ENCODE assay signal across 1 cellular context in genomic region chr12:10153271-10154144, GRCh38.
TF ChIP-seq lines count a peak whose summit lies in the region.

No MANE protein-coding gene starts in this region.

TF ChIP-seq in H1, 55 proteins besides CTCF, POLR2A, EP300 and RAD21:
- TF ChIP-seq CREB1 (IDR thresholded peaks at IDR 0.05) (peak; percentile 31; the same call in 1 of the 2 replicates), YY1 (IDR thresholded peaks at IDR 0.05; ENCODE audit: low read depth, low read length) (peak; percentile 18; the same call in 1 of the 2 replicates), PHF8 (conservative IDR thresholded peaks at IDR 0.05; ENCODE audit: low read depth, low read length) (peak; percentile 71), TEAD4 (IDR thresholded peaks at IDR 0.05; ENCODE audit: low read depth, low read length) (0 out of 2 replicates have a peak, but pooled peaks have one; percentile 5), ZNF274 (IDR thresholded peaks at IDR 0.05; ENCODE audit: borderline replicate concordance, extremely low read depth, low read length) (no peak), KDM4A (IDR thresholded peaks at IDR 0.05; ENCODE audit: low read depth, low read length, severe bottlenecking) (peak; percentile 86), BACH1 (IDR thresholded peaks at IDR 0.05; ENCODE audit: low read length) (no peak), TAF1 (IDR thresholded peaks at IDR 0.05; ENCODE audit: low read depth, low read length) (peak; percentile 70; the same call in 1 of the 2 replicates), EZH2 (IDR thresholded peaks at IDR 0.05; ENCODE audit: low read depth, low read length, severe bottlenecking) (peak; percentile 19), SIN3A (conservative IDR thresholded peaks at IDR 0.05 in 1 of 2, IDR thresholded peaks at IDR 0.05 in 1 of 2; ENCODE audit: low read depth in 1 of 2, low read length in 2 of 2) (no peak), POLR2AphosphoS5 (IDR thresholded peaks at IDR 0.05; ENCODE audit: low read depth, low read length) (peak; percentile 71), KDM1A (IDR thresholded peaks at IDR 0.05; ENCODE audit: borderline replicate concordance, low read length) (peak; percentile 67; the same call in 1 of the 2 replicates), SIRT6 (IDR thresholded peaks at IDR 0.05; ENCODE audit: low read length) (no peak), TAF7 (optimal IDR thresholded peaks at IDR 0.05; ENCODE audit: borderline replicate concordance, low read depth, low read length) (no peak), ASH2L (IDR thresholded peaks at IDR 0.05; ENCODE audit: low read length) (peak; percentile 89), RBBP5 (IDR thresholded peaks at IDR 0.05; ENCODE audit: borderline replicate concordance, low read depth, low read length) (peak; percentile 92), HDAC2 (IDR thresholded peaks at IDR 0.05; ENCODE audit: borderline replicate concordance in 1 of 2, low read depth in 2 of 2, low read length in 2 of 2) (no peak), TBP (IDR thresholded peaks at IDR 0.05; ENCODE audit: low read depth, low read length) (peak; percentile 84), KDM5A (IDR thresholded peaks at IDR 0.05; ENCODE audit: low read length) (no peak)
- TF ChIP-seq, protein P1, sequence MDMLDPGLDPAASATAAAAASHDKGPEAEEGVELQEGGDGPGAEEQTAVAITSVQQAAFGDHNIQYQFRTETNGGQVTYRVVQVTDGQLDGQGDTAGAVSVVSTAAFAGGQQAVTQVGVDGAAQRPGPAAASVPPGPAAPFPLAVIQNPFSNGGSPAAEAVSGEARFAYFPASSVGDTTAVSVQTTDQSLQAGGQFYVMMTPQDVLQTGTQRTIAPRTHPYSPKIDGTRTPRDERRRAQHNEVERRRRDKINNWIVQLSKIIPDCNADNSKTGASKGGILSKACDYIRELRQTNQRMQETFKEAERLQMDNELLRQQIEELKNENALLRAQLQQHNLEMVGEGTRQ (IDR thresholded peaks at IDR 0.05; ENCODE audit: low read length), result 0 out of 2 replicates have a peak, but pooled peaks have one; percentile 1
- TF ChIP-seq, protein P2, sequence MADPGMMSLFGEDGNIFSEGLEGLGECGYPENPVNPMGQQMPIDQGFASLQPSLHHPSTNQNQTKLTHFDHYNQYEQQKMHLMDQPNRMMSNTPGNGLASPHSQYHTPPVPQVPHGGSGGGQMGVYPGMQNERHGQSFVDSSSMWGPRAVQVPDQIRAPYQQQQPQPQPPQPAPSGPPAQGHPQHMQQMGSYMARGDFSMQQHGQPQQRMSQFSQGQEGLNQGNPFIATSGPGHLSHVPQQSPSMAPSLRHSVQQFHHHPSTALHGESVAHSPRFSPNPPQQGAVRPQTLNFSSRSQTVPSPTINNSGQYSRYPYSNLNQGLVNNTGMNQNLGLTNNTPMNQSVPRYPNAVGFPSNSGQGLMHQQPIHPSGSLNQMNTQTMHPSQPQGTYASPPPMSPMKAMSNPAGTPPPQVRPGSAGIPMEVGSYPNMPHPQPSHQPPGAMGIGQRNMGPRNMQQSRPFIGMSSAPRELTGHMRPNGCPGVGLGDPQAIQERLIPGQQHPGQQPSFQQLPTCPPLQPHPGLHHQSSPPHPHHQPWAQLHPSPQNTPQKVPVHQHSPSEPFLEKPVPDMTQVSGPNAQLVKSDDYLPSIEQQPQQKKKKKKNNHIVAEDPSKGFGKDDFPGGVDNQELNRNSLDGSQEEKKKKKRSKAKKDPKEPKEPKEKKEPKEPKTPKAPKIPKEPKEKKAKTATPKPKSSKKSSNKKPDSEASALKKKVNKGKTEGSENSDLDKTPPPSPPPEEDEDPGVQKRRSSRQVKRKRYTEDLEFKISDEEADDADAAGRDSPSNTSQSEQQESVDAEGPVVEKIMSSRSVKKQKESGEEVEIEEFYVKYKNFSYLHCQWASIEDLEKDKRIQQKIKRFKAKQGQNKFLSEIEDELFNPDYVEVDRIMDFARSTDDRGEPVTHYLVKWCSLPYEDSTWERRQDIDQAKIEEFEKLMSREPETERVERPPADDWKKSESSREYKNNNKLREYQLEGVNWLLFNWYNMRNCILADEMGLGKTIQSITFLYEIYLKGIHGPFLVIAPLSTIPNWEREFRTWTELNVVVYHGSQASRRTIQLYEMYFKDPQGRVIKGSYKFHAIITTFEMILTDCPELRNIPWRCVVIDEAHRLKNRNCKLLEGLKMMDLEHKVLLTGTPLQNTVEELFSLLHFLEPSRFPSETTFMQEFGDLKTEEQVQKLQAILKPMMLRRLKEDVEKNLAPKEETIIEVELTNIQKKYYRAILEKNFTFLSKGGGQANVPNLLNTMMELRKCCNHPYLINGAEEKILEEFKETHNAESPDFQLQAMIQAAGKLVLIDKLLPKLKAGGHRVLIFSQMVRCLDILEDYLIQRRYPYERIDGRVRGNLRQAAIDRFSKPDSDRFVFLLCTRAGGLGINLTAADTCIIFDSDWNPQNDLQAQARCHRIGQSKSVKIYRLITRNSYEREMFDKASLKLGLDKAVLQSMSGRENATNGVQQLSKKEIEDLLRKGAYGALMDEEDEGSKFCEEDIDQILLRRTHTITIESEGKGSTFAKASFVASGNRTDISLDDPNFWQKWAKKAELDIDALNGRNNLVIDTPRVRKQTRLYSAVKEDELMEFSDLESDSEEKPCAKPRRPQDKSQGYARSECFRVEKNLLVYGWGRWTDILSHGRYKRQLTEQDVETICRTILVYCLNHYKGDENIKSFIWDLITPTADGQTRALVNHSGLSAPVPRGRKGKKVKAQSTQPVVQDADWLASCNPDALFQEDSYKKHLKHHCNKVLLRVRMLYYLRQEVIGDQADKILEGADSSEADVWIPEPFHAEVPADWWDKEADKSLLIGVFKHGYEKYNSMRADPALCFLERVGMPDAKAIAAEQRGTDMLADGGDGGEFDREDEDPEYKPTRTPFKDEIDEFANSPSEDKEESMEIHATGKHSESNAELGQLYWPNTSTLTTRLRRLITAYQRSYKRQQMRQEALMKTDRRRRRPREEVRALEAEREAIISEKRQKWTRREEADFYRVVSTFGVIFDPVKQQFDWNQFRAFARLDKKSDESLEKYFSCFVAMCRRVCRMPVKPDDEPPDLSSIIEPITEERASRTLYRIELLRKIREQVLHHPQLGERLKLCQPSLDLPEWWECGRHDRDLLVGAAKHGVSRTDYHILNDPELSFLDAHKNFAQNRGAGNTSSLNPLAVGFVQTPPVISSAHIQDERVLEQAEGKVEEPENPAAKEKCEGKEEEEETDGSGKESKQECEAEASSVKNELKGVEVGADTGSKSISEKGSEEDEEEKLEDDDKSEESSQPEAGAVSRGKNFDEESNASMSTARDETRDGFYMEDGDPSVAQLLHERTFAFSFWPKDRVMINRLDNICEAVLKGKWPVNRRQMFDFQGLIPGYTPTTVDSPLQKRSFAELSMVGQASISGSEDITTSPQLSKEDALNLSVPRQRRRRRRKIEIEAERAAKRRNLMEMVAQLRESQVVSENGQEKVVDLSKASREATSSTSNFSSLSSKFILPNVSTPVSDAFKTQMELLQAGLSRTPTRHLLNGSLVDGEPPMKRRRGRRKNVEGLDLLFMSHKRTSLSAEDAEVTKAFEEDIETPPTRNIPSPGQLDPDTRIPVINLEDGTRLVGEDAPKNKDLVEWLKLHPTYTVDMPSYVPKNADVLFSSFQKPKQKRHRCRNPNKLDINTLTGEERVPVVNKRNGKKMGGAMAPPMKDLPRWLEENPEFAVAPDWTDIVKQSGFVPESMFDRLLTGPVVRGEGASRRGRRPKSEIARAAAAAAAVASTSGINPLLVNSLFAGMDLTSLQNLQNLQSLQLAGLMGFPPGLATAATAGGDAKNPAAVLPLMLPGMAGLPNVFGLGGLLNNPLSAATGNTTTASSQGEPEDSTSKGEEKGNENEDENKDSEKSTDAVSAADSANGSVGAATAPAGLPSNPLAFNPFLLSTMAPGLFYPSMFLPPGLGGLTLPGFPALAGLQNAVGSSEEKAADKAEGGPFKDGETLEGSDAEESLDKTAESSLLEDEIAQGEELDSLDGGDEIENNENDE (IDR thresholded peaks at IDR 0.05; ENCODE audit: insufficient replicate concordance, low read length), result no peak
- TF ChIP-seq, protein P3, sequence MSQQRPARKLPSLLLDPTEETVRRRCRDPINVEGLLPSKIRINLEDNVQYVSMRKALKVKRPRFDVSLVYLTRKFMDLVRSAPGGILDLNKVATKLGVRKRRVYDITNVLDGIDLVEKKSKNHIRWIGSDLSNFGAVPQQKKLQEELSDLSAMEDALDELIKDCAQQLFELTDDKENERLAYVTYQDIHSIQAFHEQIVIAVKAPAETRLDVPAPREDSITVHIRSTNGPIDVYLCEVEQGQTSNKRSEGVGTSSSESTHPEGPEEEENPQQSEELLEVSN (IDR thresholded peaks at IDR 0.05), result 0 out of 2 replicates have a peak, but pooled peaks have one; percentile 45
